In the genomic region with DNA sequence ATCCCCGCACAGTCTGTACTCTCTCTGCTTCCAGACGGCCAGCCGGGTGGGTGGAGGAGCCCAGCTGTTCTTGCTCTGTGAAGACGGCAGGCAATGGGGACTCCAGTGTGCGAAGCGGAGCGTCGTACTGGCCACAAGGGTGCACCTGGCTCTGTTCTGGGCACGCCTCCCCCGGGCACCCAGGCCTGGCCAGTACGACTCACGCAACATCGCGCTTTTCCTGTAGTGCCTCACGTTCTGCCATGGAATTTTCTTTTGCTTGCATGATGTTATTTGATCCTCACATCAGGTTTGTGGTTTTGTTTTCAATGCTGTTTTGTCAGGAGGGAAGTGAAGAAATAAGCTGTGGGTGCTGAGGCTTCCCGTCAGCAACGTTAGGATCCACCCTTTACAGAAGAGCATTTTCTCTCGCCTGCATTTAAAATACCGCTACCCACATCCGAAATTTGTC, we compare ENCODE assay signal across 10 cellular contexts.
DNase-seq lines count a peak whose midpoint lies in the region; ATAC-seq and TF ChIP-seq lines count a peak whose summit lies in the region.
"Had no signal": no experiment of that assay in that cellular context is flagged by ENCODE, and none has a peak within 500 bp of the region (broad histone marks: within the 10 kb centered on the region; RNA-seq: fewer than 3 reads in every experiment).

No MANE protein-coding gene starts in this region.

- no peak for ATAC-seq in GM21619 (IDR thresholded peaks at IDR 0.05; ENCODE audit: unreplicated experiment)
- no peak for ATAC-seq in GM18505 (IDR thresholded peaks at IDR 0.05; ENCODE audit: unreplicated experiment)
- ATAC-seq in GM19324 (IDR thresholded peaks at IDR 0.05; ENCODE audit: low FRiP score, unreplicated experiment): no peak
- no peak for ATAC-seq in GM21360 (IDR thresholded peaks at IDR 0.05; ENCODE audit: unreplicated experiment)
- ATAC-seq: Right ventricle myocardium inferior had no signal

- DNase-seq in CD1c-positive myeloid dendritic cell (ENCODE audit: extremely low spot score) (peak; percentile 44), Kasumi-1 (lab: John Stamatoyannopoulos, UW) (peak; percentile 96 to 97), UCSD-AML1 (lab: John Stamatoyannopoulos, UW; ENCODE audit: unreplicated experiment) (peak; percentile 61)
- DNase-seq: Karpas-422 had no signal

- H3K4me3 ChIP-seq in mononuclear cell (ENCODE audit: low read length): peak overlapping the region; percentile 6

- no peak for TF ChIP-seq POLR2A in GM18505 (IDR thresholded peaks at IDR 0.05; ENCODE audit: borderline replicate concordance, extremely low read depth, insufficient read depth, insufficient read length)

- H3K9me3 ChIP-seq in mononuclear cell (ENCODE audit: low read depth, low read length): no peaks in the 10 kb centered on the region

- no peaks in the 10 kb centered on the region for H3K27me3 ChIP-seq in mononuclear cell (ENCODE audit: insufficient read depth, low read length)

- H3K4me1 ChIP-seq in mononuclear cell (ENCODE audit: insufficient read depth, low read length): peaks cover 22% of the 10 kb centered on the region

Comparison
In these comparisons a context has a peak if more than half of its experiments do, and no peak if none do; other contexts are left out.
1. DNase-seq: peak in every context shown above with its lines; median percentile 96 in Kasumi-1; 61 in UCSD-AML1; 44 in CD1c-positive myeloid dendritic cell.